Comparison of ENCODE assay signal across 10 cellular contexts in the genomic region with DNA sequence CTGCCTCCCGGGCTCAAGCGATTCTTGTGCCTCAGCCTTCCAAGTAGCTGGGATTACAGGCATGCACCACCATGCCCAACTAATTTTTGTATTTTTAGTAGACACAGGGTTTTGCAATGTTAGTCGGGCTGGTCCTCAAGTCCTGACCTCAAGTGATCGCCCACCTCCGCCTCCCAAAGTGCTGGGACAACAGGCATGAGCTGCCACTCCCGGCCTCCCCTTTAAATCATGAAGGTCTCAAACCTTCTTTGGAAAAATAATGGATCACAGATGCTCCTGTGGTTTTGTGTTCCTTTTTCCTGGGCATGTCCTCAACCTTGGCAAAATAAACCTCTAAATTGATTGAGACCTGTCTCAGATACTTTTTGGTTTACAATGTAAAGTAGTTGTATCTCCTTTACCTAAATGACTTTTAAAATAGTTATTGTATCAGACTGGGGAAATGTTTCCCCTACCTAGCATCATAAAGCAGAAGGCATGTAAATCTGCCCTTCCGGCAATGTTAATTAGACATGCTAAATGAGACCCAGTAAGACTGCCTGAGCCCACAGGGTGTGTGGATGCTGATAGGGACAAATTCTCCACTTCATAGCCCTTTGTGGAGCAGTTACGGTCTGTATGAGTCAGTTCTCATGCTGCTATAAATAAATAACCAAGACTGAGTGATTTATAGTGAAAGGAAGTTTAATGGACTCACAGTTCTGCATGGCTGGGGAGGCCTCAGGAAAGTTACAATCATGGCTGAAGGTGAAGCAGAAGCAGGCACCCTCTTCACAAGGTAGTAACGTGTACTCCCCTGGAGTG. TPM values are rescaled to one million over a fixed set of nuclear protein-coding genes. Genes with fewer than 3 reads are reported as not detected.
DNase-seq lines count a peak whose midpoint lies in the region; ATAC-seq lines count a peak whose summit lies in the region.
"Had no signal": no experiment of that assay in that cellular context is flagged by ENCODE, and none has a peak within 500 bp of the region (broad histone marks: within the 10 kb centered on the region; RNA-seq: fewer than 3 reads in every experiment).

No MANE protein-coding gene starts in this region.

- peaks cover 74% of the 10 kb centered on the region for H3K9me3 ChIP-seq in NT2/D1 (ENCODE audit: insufficient read depth, low read length)

- peak; percentile 68 for DNase-seq in A172 (ENCODE audit: low spot score)
- DNase-seq in NT2/D1 (ENCODE audit: low read depth, low spot score): peak; percentile 48
- peak; percentile 81 for DNase-seq in foreskin melanocyte
- DNase-seq in NCI-H1092 treated with DMSO at 0.1 percent for 48 hours (lab: John Stamatoyannopoulos, UW): no peak
- DNase-seq in GM19240 (ENCODE audit: insufficient read length, low spot score): no peak
- no peak for DNase-seq in NCI-H2227 (lab: John Stamatoyannopoulos, UW; ENCODE audit: unreplicated experiment)
- DNase-seq: dorsolateral prefrontal cortex, NCI-H146 had no signal

- peak; percentile 89 for ATAC-seq in GM21825 (IDR thresholded peaks at IDR 0.05; ENCODE audit: unreplicated experiment)
- no peak for ATAC-seq in HG03520 (IDR thresholded peaks at IDR 0.05; ENCODE audit: unreplicated experiment)

- H3K36me3 ChIP-seq in NT2/D1 (ENCODE audit: insufficient read depth, insufficient read length, low read length): no peaks in the 10 kb centered on the region

- H3K27me3 ChIP-seq in NT2/D1 (ENCODE audit: insufficient read depth, insufficient read length): no peaks in the 10 kb centered on the region

- H3K9ac ChIP-seq in NT2/D1 (ENCODE audit: insufficient read length, low read depth): peak overlapping the region; percentile 51

- H3K4me1 ChIP-seq in NT2/D1 (ENCODE audit: insufficient read depth, insufficient read length): peaks cover 7% of the 10 kb centered on the region

- no peak overlapping the region for H3K4me3 ChIP-seq in NT2/D1 (ENCODE audit: insufficient read length, low read depth)
- H3K4me3 ChIP-seq: dorsolateral prefrontal cortex had no signal

RNA-seq across cellular contexts. Expression of a gene that starts 27.8 kb away (rescaled TPM):
- total RNA-seq in A172 (2014; rRNA removed; shearing (Covaris generic)): 150 and 219 TPM in 2 replicates

RNA-seq across cellular contexts. Expression of a gene that starts 37.2 kb away (rescaled TPM):
- total RNA-seq in A172 (2014; rRNA removed; shearing (Covaris generic)): 28.5 and 31.7 TPM in 2 replicates

RNA-seq across cellular contexts. Expression of a gene that starts 37.3 kb away (rescaled TPM):
- total RNA-seq in A172 (2014; rRNA removed; shearing (Covaris generic)): 22.7 and 34.0 TPM in 2 replicates

RNA-seq across cellular contexts. Expression of a gene that starts 59.0 kb away (rescaled TPM):
- 14.9 and 16.4 TPM in 2 replicates for total RNA-seq in A172 (2014; rRNA removed; shearing (Covaris generic))

Comparison
In these comparisons a context has a peak if more than half of its experiments do, and no peak if none do; other contexts are left out.
1. DNase-seq: peak in A172 (single experiment), NT2/D1 (single experiment) and foreskin melanocyte (single experiment); none in NCI-H1092 treated with DMSO at 0.1 percent for 48 hours (single experiment), GM19240 (single experiment) and NCI-H2227 (single experiment).